ENCODE assay signal across 2 cellular contexts in the genomic region with DNA sequence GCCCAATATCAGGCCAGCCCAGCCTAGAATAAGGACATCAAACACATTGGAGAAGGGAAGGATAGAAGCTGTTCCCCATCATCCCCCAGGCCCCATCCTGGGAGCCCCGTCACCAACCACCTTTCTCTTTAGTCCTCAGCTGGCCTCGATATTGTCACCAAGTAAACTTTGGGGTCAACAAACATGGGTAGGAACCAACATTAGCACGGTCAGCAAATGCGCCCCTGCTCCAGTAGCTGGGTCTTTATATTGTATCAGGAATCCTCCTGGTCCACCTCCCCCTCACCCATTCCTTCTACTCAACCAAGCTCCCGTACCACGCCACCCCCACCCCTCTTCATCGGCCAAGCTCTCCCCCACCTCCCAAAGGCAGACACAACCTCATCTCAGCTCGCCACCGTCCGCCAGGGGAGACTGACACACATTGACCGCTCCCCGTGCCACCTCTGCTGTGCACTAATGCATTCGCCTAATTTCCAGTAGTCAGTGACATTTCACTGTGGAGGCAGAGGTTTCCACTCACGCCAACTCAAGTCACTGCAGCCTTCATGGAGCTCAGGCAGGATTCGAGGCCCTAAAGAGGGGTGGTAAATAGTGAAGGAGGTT.
A peak's percentile ranks its signal among the peaks of the same experiment; 100 is the strongest.
TF ChIP-seq lines count a peak whose summit lies in the region.

No MANE protein-coding gene starts in this region.

TF ChIP-seq in A549, 52 proteins besides CTCF, POLR2A, EP300 and RAD21:
- TF ChIP-seq MAFK (IDR thresholded peaks at IDR 0.05; ENCODE audit: partially characterized antibody) (peak; percentile 35), ATOH8 (CRISPR knock-in tag; IDR thresholded peaks at IDR 0.05; ENCODE audit: low read depth) (no peak), KDM1A (IDR thresholded peaks at IDR 0.05; ENCODE audit: low read depth) (no peak)

TF ChIP-seq in HepG2, 621 proteins besides CTCF, POLR2A, EP300 and RAD21:
- TF ChIP-seq MAFK (conservative IDR thresholded peaks at IDR 0.05 in 1 of 2, IDR thresholded peaks at IDR 0.05 in 1 of 2; ENCODE audit: low read length in 2 of 2): peak; percentile 58 to 72; a peak in 3 of 4 replicates
- no peak for TF ChIP-seq ZNF24 (IDR thresholded peaks at IDR 0.05)
- TF ChIP-seq ZNF615 (CRISPR knock-in tag; IDR thresholded peaks at IDR 0.05; ENCODE audit: borderline replicate concordance): no peak
- TF ChIP-seq CREM (IDR thresholded peaks at IDR 0.05): no peak
- no peak for TF ChIP-seq CREM (CRISPR knock-in tag; IDR thresholded peaks at IDR 0.05)
- no peak for TF ChIP-seq ZMAT3 (CRISPR knock-in tag; conservative IDR thresholded peaks at IDR 0.05)
- no peak for TF ChIP-seq ZNF224 (CRISPR knock-in tag; IDR thresholded peaks at IDR 0.05)
- TF ChIP-seq, protein P1, sequence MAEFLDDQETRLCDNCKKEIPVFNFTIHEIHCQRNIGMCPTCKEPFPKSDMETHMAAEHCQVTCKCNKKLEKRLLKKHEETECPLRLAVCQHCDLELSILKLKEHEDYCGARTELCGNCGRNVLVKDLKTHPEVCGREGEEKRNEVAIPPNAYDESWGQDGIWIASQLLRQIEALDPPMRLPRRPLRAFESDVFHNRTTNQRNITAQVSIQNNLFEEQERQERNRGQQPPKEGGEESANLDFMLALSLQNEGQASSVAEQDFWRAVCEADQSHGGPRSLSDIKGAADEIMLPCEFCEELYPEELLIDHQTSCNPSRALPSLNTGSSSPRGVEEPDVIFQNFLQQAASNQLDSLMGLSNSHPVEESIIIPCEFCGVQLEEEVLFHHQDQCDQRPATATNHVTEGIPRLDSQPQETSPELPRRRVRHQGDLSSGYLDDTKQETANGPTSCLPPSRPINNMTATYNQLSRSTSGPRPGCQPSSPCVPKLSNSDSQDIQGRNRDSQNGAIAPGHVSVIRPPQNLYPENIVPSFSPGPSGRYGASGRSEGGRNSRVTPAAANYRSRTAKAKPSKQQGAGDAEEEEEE (CRISPR knock-in tag; IDR thresholded peaks at IDR 0.05; ENCODE audit: borderline replicate concordance): no peak
- TF ChIP-seq SKI (IDR thresholded peaks at IDR 0.05; ENCODE audit: partially characterized antibody): no peak
- no peak for TF ChIP-seq ZNF234 (CRISPR knock-in tag; conservative IDR thresholded peaks at IDR 0.05)
- no peak for TF ChIP-seq FOXA1 (IDR thresholded peaks at IDR 0.05)
- TF ChIP-seq FOXA1 (CRISPR knock-in tag; IDR thresholded peaks at IDR 0.05): no peak
- TF ChIP-seq MAFF (IDR thresholded peaks at IDR 0.05; ENCODE audit: low read depth, low read length): 0 out of 2 replicates have a peak, but pooled peaks have one; percentile 13
